8 cellular contexts compared by ENCODE assay signal in the genomic region with DNA sequence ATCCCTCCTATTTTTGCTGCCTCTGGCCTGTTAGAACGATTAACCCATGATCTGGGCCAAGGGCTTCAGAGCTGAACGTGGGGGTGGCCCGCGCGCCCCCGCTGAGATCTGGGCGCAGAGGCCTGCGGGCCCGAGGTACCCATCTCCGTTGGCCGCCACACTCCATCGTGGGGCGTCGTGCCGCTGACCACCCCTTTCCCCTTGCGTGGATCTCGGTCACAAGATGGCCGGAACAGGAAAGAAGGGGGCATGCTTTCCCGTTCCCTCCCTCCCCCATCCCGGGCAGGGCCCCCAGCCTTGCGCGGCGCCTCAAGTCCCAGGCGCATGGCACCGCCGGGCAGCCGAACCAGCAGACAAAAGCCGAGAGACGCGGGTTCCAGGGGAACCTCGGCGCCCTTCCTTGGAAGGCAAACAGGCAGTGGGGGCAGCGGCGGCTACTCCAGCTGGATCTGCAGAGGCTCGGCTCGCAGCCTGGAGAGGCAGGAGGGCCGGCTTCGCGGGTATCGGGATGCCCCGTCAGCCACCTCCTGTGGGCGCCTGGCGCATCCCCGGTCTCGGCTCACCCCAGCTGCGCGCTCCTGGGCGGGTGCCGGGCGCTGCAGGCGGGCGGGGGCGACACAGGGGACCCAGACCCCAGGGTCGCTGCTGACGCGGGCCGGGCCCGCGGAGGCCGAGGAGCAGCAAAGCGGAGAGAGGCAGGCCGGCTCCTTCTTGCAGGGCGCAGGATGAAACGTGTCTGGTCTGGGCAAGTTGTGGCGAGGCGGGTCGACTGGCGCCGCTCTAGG. TPM values are rescaled to one million over a fixed set of nuclear protein-coding genes. Genes with fewer than 3 reads are reported as not detected.
DNase-seq lines count a peak whose midpoint lies in the region; ATAC-seq and TF ChIP-seq lines count a peak whose summit lies in the region.

No MANE protein-coding gene starts in this region.

- ATAC-seq in Panc1 (peak; percentile 84), HG03565 (IDR thresholded peaks at IDR 0.05; ENCODE audit: unreplicated experiment) (no peak)

- H2BK5ac ChIP-seq in mesendoderm (ENCODE audit: low read length): peak overlapping the region; percentile 19

- H3K4me3 ChIP-seq in HAP-1: peak overlapping the region; percentile 59
- peak overlapping the region; percentile 67 to 79 for H3K4me3 ChIP-seq in Panc1 (ENCODE audit: low read depth in 2 of 2, low read length in 2 of 2)
- H3K4me3 ChIP-seq in ectodermal cell (ENCODE audit: insufficient read depth, low read depth, low read length): peak overlapping the region; percentile 77
- peak overlapping the region; percentile 50 for H3K4me3 ChIP-seq in mesendoderm (ENCODE audit: low read length)
- peak overlapping the region; percentile 70 for H3K4me3 ChIP-seq in urinary bladder (ENCODE audit: low read depth, low read length)

- peak overlapping the region; percentile 38 for H3K23ac ChIP-seq in mesendoderm (ENCODE audit: low read length)

- peak overlapping the region; percentile 87 for H4K8ac ChIP-seq in mesendoderm (ENCODE audit: low read depth, low read length)

- peaks cover 2% of the 10 kb centered on the region for H3K79me1 ChIP-seq in mesendoderm (ENCODE audit: low read length)

- intact Hi-C loops in Panc1 (cut with micrococcal nuclease; ENCODE audit: unreplicated experiment): no loop called here

- POLR2A ChIA-PET in Panc1 (lab: Charles Lee): no interaction called here

- H3K36me3 ChIP-seq in HAP-1 (replicated peaks) (peaks cover 13% of the 10 kb centered on the region), Panc1 (ENCODE audit: control insufficient read depth, insufficient read depth, low read length) (no peaks in the 10 kb centered on the region), ectodermal cell (ENCODE audit: control insufficient read depth, insufficient read depth, low read length) (peaks cover 5% of the 10 kb centered on the region), mesendoderm (ENCODE audit: control insufficient read depth, insufficient read depth, low read length) (no peaks in the 10 kb centered on the region), urinary bladder (ENCODE audit: insufficient read depth) (no peaks in the 10 kb centered on the region)

- peak overlapping the region; percentile 69 for H3K9ac ChIP-seq in mesendoderm (ENCODE audit: low read length)

- H3K79me2 ChIP-seq in mesendoderm (ENCODE audit: control insufficient read depth, insufficient read depth, low read length): peaks cover 2% of the 10 kb centered on the region

- H3K4ac ChIP-seq in mesendoderm (ENCODE audit: low read depth, low read length): no peak overlapping the region

- in situ Hi-C loops in HAP-1 (cut with MboI; ENCODE audit: low sequenced_read_pairs): no loop called here
- in situ Hi-C loops in Panc1 (cut with HindIII; ENCODE audit: low pct_unique_long_range_greater_than_20kb, low sequenced_read_pairs): no loop called here

- no peak overlapping the region for H2BK120ac ChIP-seq in mesendoderm (ENCODE audit: low read depth, low read length)

- no peak overlapping the region for H2BK15ac ChIP-seq in mesendoderm (replicated peaks; ENCODE audit: low read depth)

- H4K5ac ChIP-seq in mesendoderm (ENCODE audit: low read length): no peak overlapping the region

- CTCF ChIA-PET in Panc1 (lab: Charles Lee): interaction anchor here (0.6 kb wide), 1 partner anchor 340 kb away, joined by 3 read pairs; no protein-coding TSS in a partner anchor

- BruUV-seq in Panc1 (replicated peaks; lab: Mats Ljungman, UMichigan): no TSS peak

- H3K27ac ChIP-seq in Panc1 (ENCODE audit: low read length): peak overlapping the region; percentile 58; the same call in 1 of the 2 replicates
- peak overlapping the region; percentile 82 for H3K27ac ChIP-seq in ectodermal cell (ENCODE audit: insufficient read depth, low read depth, low read length, poor library complexity, severe bottlenecking)
- H3K27ac ChIP-seq in mesendoderm (ENCODE audit: low read depth, low read length): peak overlapping the region; percentile 93
- H3K27ac ChIP-seq in urinary bladder (ENCODE audit: low read depth): peak overlapping the region; percentile 19

- H2AK5ac ChIP-seq in mesendoderm (ENCODE audit: low read length): no peak overlapping the region

- H3K56ac ChIP-seq in mesendoderm (ENCODE audit: low read length): peak overlapping the region; percentile 86

- no peak for TF ChIP-seq CTCF in GM10266 (IDR thresholded peaks at IDR 0.05; ENCODE audit: control insufficient read depth, insufficient read depth, low read depth, missing control alignments)
- no peak for TF ChIP-seq CTCF in Panc1 (IDR thresholded peaks at IDR 0.05)

- H3K4me2 ChIP-seq in mesendoderm (ENCODE audit: low read length): peak overlapping the region; percentile 43

- no peaks in the 10 kb centered on the region for H3K9me3 ChIP-seq in HAP-1
- H3K9me3 ChIP-seq in Panc1 (ENCODE audit: control insufficient read depth, insufficient read depth, low read depth, low read length): no peaks in the 10 kb centered on the region
- H3K9me3 ChIP-seq in ectodermal cell (ENCODE audit: control insufficient read depth, low read length): no peaks in the 10 kb centered on the region

- 0% methylated on average over 69 of the region's 69 CpGs for WGBS in ectodermal cell, 2 experiments
- no CpG with 5 or more reads among the region's 69 CpGs for WGBS in mesendoderm (ENCODE audit: extremely low coverage, insufficient coverage, low lambda C conversion rate)
- under 1% methylated on average over 69 of the region's 69 CpGs for WGBS in urinary bladder

- H3K27me3 ChIP-seq in HAP-1 (ENCODE audit: low read depth) (no peaks in the 10 kb centered on the region), Panc1 (ENCODE audit: control insufficient read depth, insufficient read depth, low read length) (no peaks in the 10 kb centered on the region), ectodermal cell (ENCODE audit: control insufficient read depth, insufficient read depth, low read length, poor library complexity, severe bottlenecking) (no peaks in the 10 kb centered on the region), mesendoderm (ENCODE audit: insufficient read depth, low read length, poor library complexity) (no peaks in the 10 kb centered on the region)

- H3K18ac ChIP-seq in mesendoderm (ENCODE audit: low read length): peak overlapping the region; percentile 94

- H3K4me1 ChIP-seq in HAP-1 (peaks cover 5% of the 10 kb centered on the region; the same call in 1 of the 2 replicates), Panc1 (ENCODE audit: control insufficient read depth, insufficient read depth, low read length) (0 out of 2 replicates have a peak, but pooled peaks cover 5% of the 10 kb centered on the region), ectodermal cell (ENCODE audit: control insufficient read depth, insufficient read depth, low read length) (peaks cover 14% of the 10 kb centered on the region), mesendoderm (ENCODE audit: control insufficient read depth, low read depth, low read length) (peaks cover 2% of the 10 kb centered on the region), urinary bladder (ENCODE audit: insufficient read depth) (no peaks in the 10 kb centered on the region)

- DNase-seq in GM10266 (ENCODE audit: extremely low spot score): peak; percentile 32
- peak; percentile 11 to 52 for DNase-seq in HAP-1 (ENCODE audit: low spot score in 2 of 2)
- DNase-seq in Panc1 (ENCODE audit: low read depth, low spot score): no peak
- DNase-seq in mesendoderm: peak; percentile 67
- DNase-seq in stimulated activated CD4-positive, alpha-beta T cell treated with anti-CD3 and anti-CD28 coated beads, Interleukin-4, amount 100 ng/mL, for 1 hour: no peak

RNA-seq across cellular contexts. Expression of gene DZIP1, which starts 0.5 kb away (rescaled TPM):
- total RNA-seq in Panc1 (2021; ENCODE audit: unreplicated experiment) (22.9 TPM), urinary bladder (52.2 TPM)
- 12.0 TPM for polyA plus RNA-seq in Panc1 (2012; ENCODE audit: insufficient read length)
- 49.8 TPM for polyA plus RNA-seq in ectodermal cell (2013, experiment 1 of 4)
- 49.6 TPM for polyA plus RNA-seq in ectodermal cell (2013, experiment 2 of 4)
- 50.0 TPM for polyA plus RNA-seq in ectodermal cell (2013, experiment 3 of 4)
- 52.2 TPM for polyA plus RNA-seq in ectodermal cell (2013, experiment 4 of 4)
- polyA plus RNA-seq in mesendoderm (2013, experiment 1 of 2): 30.3 TPM
- polyA plus RNA-seq in mesendoderm (2013, experiment 2 of 2): 30.8 TPM
- 22.9 TPM for polyA plus RNA-seq in urinary bladder

RNA-seq across cellular contexts. Expression of gene DNAJC3, which starts 32.9 kb away (rescaled TPM):
- total RNA-seq in Panc1 (2021; ENCODE audit: unreplicated experiment) (25.7 TPM), urinary bladder (71.3 TPM)
- polyA plus RNA-seq in Panc1 (2012; ENCODE audit: insufficient read length): 8.5 TPM
- 17.1 TPM for polyA plus RNA-seq in ectodermal cell (2013, experiment 1 of 4)
- 18.1 TPM for polyA plus RNA-seq in ectodermal cell (2013, experiment 2 of 4)
- 12.6 TPM for polyA plus RNA-seq in ectodermal cell (2013, experiment 3 of 4)
- 13.1 TPM for polyA plus RNA-seq in ectodermal cell (2013, experiment 4 of 4)
- polyA plus RNA-seq in mesendoderm (2013, experiment 1 of 2): 21.2 TPM
- 20.8 TPM for polyA plus RNA-seq in mesendoderm (2013, experiment 2 of 2)
- polyA plus RNA-seq in urinary bladder: 21.6 TPM

Comparison
In these comparisons a context has a peak if more than half of its experiments do, and no peak if none do; other contexts are left out.
1. DNase-seq: peak in GM10266 (single experiment), HAP-1 (2 of 2) and mesendoderm (single experiment); none in Panc1 (single experiment) and stimulated activated CD4-positive, alpha-beta T cell treated with anti-CD3 and anti-CD28 coated beads, Interleukin-4, amount 100 ng/mL, for 1 hour (single experiment).
2. H3K27ac ChIP-seq: peak in every context shown above with its lines; median percentile 93 in mesendoderm; 82 in ectodermal cell; 58 in Panc1; 19 in urinary bladder.
3. Peak in every context shown above with its lines, with median percentiles within 50 percentile points of each other: H3K4me3 ChIP-seq.